1 cellular context compared by ENCODE assay signal in the genomic region with DNA sequence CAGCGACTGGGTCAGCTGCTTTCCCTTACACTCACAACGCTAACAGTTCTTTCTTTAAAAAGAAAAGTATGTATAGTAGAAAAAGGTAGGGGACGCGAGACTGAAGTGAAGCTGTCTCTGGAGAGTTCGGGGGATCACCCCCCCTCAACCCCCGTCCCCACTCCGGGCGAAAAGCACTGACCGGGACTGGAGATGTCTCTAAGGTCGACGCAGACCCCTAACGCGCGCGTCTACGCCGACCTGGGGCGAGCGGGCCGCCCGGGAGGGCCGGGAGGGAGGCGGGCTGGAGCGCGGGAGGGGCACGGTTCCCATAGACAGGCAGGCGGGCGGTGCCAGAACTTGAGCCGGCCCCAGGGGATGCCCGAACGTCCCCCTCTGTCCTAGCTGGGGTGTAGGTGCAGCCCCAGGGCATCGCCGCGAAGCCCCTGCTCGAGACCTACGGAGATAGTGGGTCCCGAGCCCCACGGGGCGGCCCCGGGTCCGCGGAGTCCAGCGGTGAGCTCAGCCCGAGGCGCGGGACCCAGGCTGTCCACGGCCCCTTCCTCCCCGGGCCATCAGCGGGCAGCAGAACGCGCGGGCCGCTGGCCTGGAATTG.
A peak's percentile ranks its signal among the peaks of the same experiment; 100 is the strongest.
TF ChIP-seq lines count a peak whose summit lies in the region.

No MANE protein-coding gene starts in this region.

TF ChIP-seq in HEK293, 187 proteins besides CTCF, POLR2A, EP300 and RAD21 (continued from another document):
- TF ChIP-seq, protein P1, sequence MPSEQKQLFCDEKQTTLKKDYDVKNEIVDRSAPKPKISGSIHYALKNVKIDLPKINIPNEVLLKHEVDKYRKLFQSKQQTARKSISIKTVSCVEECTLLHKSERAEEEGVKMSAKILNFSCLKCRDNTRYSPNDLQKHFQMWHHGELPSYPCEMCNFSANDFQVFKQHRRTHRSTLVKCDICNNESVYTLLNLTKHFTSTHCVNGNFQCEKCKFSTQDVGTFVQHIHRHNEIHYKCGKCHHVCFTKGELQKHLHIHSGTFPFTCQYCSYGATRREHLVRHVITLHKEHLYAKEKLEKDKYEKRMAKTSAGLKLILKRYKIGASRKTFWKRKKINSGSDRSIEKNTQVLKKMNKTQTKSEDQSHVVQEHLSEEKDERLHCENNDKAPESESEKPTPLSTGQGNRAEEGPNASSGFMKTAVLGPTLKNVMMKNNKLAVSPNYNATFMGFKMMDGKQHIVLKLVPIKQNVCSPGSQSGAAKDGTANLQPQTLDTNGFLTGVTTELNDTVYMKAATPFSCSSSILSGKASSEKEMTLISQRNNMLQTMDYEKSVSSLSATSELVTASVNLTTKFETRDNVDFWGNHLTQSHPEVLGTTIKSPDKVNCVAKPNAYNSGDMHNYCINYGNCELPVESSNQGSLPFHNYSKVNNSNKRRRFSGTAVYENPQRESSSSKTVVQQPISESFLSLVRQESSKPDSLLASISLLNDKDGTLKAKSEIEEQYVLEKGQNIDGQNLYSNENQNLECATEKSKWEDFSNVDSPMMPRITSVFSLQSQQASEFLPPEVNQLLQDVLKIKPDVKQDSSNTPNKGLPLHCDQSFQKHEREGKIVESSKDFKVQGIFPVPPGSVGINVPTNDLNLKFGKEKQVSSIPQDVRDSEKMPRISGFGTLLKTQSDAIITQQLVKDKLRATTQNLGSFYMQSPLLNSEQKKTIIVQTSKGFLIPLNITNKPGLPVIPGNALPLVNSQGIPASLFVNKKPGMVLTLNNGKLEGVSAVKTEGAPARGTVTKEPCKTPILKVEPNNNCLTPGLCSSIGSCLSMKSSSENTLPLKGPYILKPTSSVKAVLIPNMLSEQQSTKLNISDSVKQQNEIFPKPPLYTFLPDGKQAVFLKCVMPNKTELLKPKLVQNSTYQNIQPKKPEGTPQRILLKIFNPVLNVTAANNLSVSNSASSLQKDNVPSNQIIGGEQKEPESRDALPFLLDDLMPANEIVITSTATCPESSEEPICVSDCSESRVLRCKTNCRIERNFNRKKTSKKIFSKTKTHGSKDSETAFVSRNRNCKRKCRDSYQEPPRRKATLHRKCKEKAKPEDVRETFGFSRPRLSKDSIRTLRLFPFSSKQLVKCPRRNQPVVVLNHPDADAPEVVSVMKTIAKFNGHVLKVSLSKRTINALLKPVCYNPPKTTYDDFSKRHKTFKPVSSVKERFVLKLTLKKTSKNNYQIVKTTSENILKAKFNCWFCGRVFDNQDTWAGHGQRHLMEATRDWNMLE (tag by site-specific recombination; conservative IDR thresholded peaks at IDR 0.05; ENCODE audit: low read depth), result no peak
- TF ChIP-seq ZNF23 (tag by site-specific recombination; IDR thresholded peaks at IDR 0.05; ENCODE audit: borderline replicate concordance) (no peak), ZNF335 (tag by site-specific recombination; conservative IDR thresholded peaks at IDR 0.05) (peak; percentile 15), INSM2 (tag by site-specific recombination; IDR thresholded peaks at IDR 0.05) (no peak), HOXD13 (CRISPR knock-in tag; IDR thresholded peaks at IDR 0.05; ENCODE audit: borderline replicate concordance) (no peak), ZNF664 (tag by site-specific recombination; IDR thresholded peaks at IDR 0.05) (no peak), ZNF433 (tag by site-specific recombination; IDR thresholded peaks at IDR 0.05; ENCODE audit: low read depth) (no peak), ZNF148 (tag by site-specific recombination; IDR thresholded peaks at IDR 0.05; ENCODE audit: borderline replicate concordance) (no peak), ZNF777 (tag by site-specific recombination; IDR thresholded peaks at IDR 0.05; ENCODE audit: borderline replicate concordance) (0 out of 2 replicates have a peak, but pooled peaks have one; percentile 37), GLIS2 (tag by site-specific recombination; IDR thresholded peaks at IDR 0.05) (peak; percentile 77), ZIC2 (tag by site-specific recombination; IDR thresholded peaks at IDR 0.05) (peak; percentile 29; the same call in 1 of the 2 replicates), ZNF140 (tag by site-specific recombination; IDR thresholded peaks at IDR 0.05) (no peak), ZNF529 (tag by site-specific recombination; IDR thresholded peaks at IDR 0.05; ENCODE audit: insufficient replicate concordance) (no peak), GLIS1 (tag by site-specific recombination; IDR thresholded peaks at IDR 0.05) (peak; percentile 60), ZNF580 (tag by site-specific recombination; IDR thresholded peaks at IDR 0.05) (no peak), ZNF707 (tag by site-specific recombination; IDR thresholded peaks at IDR 0.05) (no peak), ZSCAN30 (tag by site-specific recombination; IDR thresholded peaks at IDR 0.05) (no peak; the same call in 1 of the 2 replicates), ZNF624 (tag by site-specific recombination; IDR thresholded peaks at IDR 0.05) (no peak), SP2 (tag by site-specific recombination; IDR thresholded peaks at IDR 0.05) (peak; percentile 57), ZNF514 (tag by site-specific recombination; IDR thresholded peaks at IDR 0.05) (no peak), ZNF621 (tag by site-specific recombination; IDR thresholded peaks at IDR 0.05) (no peak), KLF1 (tag by site-specific recombination; IDR thresholded peaks at IDR 0.05) (no peak), ZBTB8A (tag by site-specific recombination; IDR thresholded peaks at IDR 0.05) (0 out of 2 replicates have a peak, but pooled peaks have one; percentile 49), ZNF626 (tag by site-specific recombination; IDR thresholded peaks at IDR 0.05) (no peak), ZNF600 (tag by site-specific recombination; IDR thresholded peaks at IDR 0.05) (0 out of 2 replicates have a peak, but pooled peaks have one; percentile 20)
- TF ChIP-seq, protein P2, sequence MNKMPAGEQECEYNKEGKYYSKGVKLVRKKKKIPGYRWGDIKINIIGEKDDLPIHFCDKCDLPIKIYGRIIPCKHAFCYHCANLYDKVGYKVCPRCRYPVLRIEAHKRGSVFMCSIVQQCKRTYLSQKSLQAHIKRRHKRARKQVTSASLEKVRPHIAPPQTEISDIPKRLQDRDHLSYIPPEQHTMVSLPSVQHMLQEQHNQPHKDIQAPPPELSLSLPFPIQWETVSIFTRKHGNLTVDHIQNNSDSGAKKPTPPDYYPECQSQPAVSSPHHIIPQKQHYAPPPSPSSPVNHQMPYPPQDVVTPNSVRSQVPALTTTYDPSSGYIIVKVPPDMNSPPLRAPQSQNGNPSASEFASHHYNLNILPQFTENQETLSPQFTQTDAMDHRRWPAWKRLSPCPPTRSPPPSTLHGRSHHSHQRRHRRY (tag by site-specific recombination; IDR thresholded peaks at IDR 0.05), result no peak
- TF ChIP-seq, protein P3, sequence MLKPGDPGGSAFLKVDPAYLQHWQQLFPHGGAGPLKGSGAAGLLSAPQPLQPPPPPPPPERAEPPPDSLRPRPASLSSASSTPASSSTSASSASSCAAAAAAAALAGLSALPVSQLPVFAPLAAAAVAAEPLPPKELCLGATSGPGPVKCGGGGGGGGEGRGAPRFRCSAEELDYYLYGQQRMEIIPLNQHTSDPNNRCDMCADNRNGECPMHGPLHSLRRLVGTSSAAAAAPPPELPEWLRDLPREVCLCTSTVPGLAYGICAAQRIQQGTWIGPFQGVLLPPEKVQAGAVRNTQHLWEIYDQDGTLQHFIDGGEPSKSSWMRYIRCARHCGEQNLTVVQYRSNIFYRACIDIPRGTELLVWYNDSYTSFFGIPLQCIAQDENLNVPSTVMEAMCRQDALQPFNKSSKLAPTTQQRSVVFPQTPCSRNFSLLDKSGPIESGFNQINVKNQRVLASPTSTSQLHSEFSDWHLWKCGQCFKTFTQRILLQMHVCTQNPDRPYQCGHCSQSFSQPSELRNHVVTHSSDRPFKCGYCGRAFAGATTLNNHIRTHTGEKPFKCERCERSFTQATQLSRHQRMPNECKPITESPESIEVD (tag by site-specific recombination; IDR thresholded peaks at IDR 0.05), result no peak
TF ChIP-seq in HEK293: peak in this region for 11.
